In the genomic region with DNA sequence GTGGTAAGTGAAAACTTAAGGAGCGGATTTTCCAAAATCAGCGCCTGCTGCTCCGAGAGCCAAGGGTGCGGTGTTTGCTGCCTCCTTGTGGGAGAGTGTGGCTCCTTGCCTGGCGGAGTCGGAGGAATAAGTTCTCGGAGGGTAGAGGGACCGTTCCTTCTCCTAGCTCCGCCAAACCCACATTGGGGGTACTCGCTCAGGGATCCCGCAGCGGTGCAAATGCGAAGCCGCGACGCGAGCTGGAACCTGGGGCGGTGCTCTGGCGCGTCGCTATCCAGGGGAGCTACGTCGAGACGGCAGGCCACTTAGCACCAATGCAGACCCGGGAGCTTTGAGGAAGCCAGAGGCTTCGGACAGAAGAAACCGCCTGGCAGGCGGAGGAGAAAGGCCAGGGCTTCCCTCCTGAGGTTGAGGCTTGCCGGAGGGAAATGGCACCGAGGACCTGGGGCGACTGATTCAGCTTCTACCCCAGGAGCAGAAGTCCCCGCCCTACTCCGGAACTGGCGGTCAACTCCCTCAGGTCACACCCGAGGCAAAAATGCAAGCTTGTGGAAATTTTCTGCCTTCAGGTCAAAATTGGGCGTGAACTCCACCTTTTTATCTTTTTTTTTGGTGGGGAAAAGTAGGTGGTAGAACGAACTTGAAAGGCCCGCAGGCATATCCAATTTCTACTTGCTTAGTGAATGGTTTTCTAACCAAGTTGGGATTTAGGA, we compare ENCODE assay signal across 1 cellular context.
A peak's percentile ranks its signal among the peaks of the same experiment; 100 is the strongest.
TF ChIP-seq lines count a peak whose summit lies in the region.

No MANE protein-coding gene starts in this region.

TF ChIP-seq in K562, 482 proteins besides CTCF, POLR2A, EP300 and RAD21 (continued from another document):
- TF ChIP-seq TFE3 (CRISPR knock-in tag; IDR thresholded peaks at IDR 0.05): no peak
- no peak for TF ChIP-seq RBM14 (IDR thresholded peaks at IDR 0.05; ENCODE audit: borderline replicate concordance, insufficient read depth, low read depth, low read length)
- no peak for TF ChIP-seq SP2 (IDR thresholded peaks at IDR 0.05; ENCODE audit: extremely low read depth, low read depth, low read length, poor library complexity, severe bottlenecking)
- TF ChIP-seq, protein P1, sequence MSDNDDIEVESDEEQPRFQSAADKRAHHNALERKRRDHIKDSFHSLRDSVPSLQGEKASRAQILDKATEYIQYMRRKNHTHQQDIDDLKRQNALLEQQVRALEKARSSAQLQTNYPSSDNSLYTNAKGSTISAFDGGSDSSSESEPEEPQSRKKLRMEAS (CRISPR knock-in tag; IDR thresholded peaks at IDR 0.05): no peak
- peak; percentile 42; the same call in 1 of the 2 replicates for TF ChIP-seq ATF7 (IDR thresholded peaks at IDR 0.05)
- no peak for TF ChIP-seq ESRRB (CRISPR knock-in tag; IDR thresholded peaks at IDR 0.05; ENCODE audit: borderline replicate concordance)
